8 cellular contexts compared by ENCODE assay signal in genomic region chr2:14904378-14904777, GRCh38.
DNase-seq lines count a peak whose midpoint lies in the region; ATAC-seq, FAIRE-seq and TF ChIP-seq lines count a peak whose summit lies in the region.
"Not testable (repeated sequence)": the region's sequence is repeated elsewhere in the genome, so short reads cannot be mapped to it uniquely, and the experiment has no call there.

No MANE protein-coding gene starts in this region.

- H3K9me2 ChIP-seq in Loucy (replicated peaks; ENCODE audit: low read depth, low read length) = not testable (repeated sequence)

- not testable (repeated sequence) for H3K4me2 ChIP-seq in Loucy (ENCODE audit: low read depth, low read length, poor library complexity, severe bottlenecking)

- H3K4me3 Mint-ChIP-seq in activated CD4-positive, alpha-beta memory T cell treated with anti-CD3 and anti-CD28 coated beads for 36 hours; activated T-cell treated with anti-CD3 and anti-CD28 coated beads, Interleukin-2, amount 50 U/mL, for 72 hours: not testable (repeated sequence)

- H3K4me3 ChIP-seq in Loucy (ENCODE audit: low read length, poor library complexity, severe bottlenecking); bronchial epithelial cell (ENCODE audit: low read depth, low read length): not testable (repeated sequence)

- in situ Hi-C loops in Caki2 (cut with HindIII; ENCODE audit: low pct_unique_long_range_greater_than_20kb, low sequenced_read_pairs) = not testable (repeated sequence)

- H3F3A ChIP-seq in Loucy (ENCODE audit: low read depth) = not testable (repeated sequence)

- H3K9ac ChIP-seq in Loucy (ENCODE audit: low read depth, low read length, poor library complexity, severe bottlenecking) = not testable (repeated sequence)

- POLR2A ChIA-PET in activated CD4-positive, alpha-beta memory T cell treated with anti-CD3 and anti-CD28 coated beads for 36 hours (lab: Charles Lee) = not testable (repeated sequence)

- not testable (repeated sequence) for H3K27me3 Mint-ChIP-seq in activated CD4-positive, alpha-beta memory T cell treated with anti-CD3 and anti-CD28 coated beads for 36 hours
- H3K27me3 Mint-ChIP-seq in activated T-cell treated with anti-CD3 and anti-CD28 coated beads, Interleukin-2, amount 50 U/mL, for 72 hours (ENCODE audit: low read depth) = peaks cover 18% of the 10 kb centered on the region

- H3K27me3 ChIP-seq in Loucy (ENCODE audit: insufficient read depth, low read length, poor library complexity, severe bottlenecking); bronchial epithelial cell (ENCODE audit: control insufficient read depth, insufficient read depth, low read length): not testable (repeated sequence)

- not testable (repeated sequence) for H3K4me1 Mint-ChIP-seq in activated CD4-positive, alpha-beta memory T cell treated with anti-CD3 and anti-CD28 coated beads for 36 hours (ENCODE audit: low read depth); activated T-cell treated with anti-CD3 and anti-CD28 coated beads, Interleukin-2, amount 50 U/mL, for 72 hours (ENCODE audit: low read depth)

- not testable (repeated sequence) for H3K36me3 ChIP-seq in Loucy (ENCODE audit: insufficient read depth, low read length); bronchial epithelial cell (ENCODE audit: control insufficient read depth, insufficient read depth, low read length)

- not testable (repeated sequence) for FAIRE-seq in bronchial epithelial cell (lab: Jason Lieb, UNC)

- not testable (repeated sequence) for H3K9me3 ChIP-seq in Loucy (ENCODE audit: insufficient read depth, low read depth, low read length)

- H3K9me3 Mint-ChIP-seq in activated CD4-positive, alpha-beta memory T cell treated with anti-CD3 and anti-CD28 coated beads for 36 hours; activated T-cell treated with anti-CD3 and anti-CD28 coated beads, Interleukin-2, amount 50 U/mL, for 72 hours: not testable (repeated sequence)

- not testable (repeated sequence) for H4K20me1 ChIP-seq in Loucy (ENCODE audit: insufficient read depth, low read length, poor library complexity, severe bottlenecking)

- TF ChIP-seq CTCF in Loucy (conservative IDR thresholded peaks at IDR 0.05; ENCODE audit: low read length); bronchial epithelial cell (IDR thresholded peaks at IDR 0.05; ENCODE audit: insufficient read depth, low read length, severe bottlenecking): not testable (repeated sequence)

- H3K4me1 ChIP-seq in Loucy (ENCODE audit: insufficient read depth, low read length, poor library complexity, severe bottlenecking) = not testable (repeated sequence)

- intact Hi-C loops in activated CD4-positive, alpha-beta memory T cell treated with anti-CD3 and anti-CD28 coated beads for 36 hours (cut with micrococcal nuclease) = loop anchor here (5.0 kb wide), 1 partner anchor 38 kb away; no protein-coding TSS in a partner anchor

- CTCF ChIA-PET in activated CD4-positive, alpha-beta memory T cell treated with anti-CD3 and anti-CD28 coated beads for 36 hours (lab: Charles Lee) = interaction anchor here (0.9 to 1.7 kb wide), 3 partner anchors 9 to 673 kb away, joined by 3 to 4 read pairs (median 3); no protein-coding TSS in a partner anchor

- H3K27ac Mint-ChIP-seq in activated CD4-positive, alpha-beta memory T cell treated with anti-CD3 and anti-CD28 coated beads for 36 hours; activated T-cell treated with anti-CD3 and anti-CD28 coated beads, Interleukin-2, amount 50 U/mL, for 72 hours: not testable (repeated sequence)

- ATAC-seq in activated T-cell treated with anti-CD3 and anti-CD28 coated beads, Interleukin-2, amount 50 U/mL, for 72 hours (replicated peaks in 1 of 2) = peak; percentile 73 to 76

- H2AFZ ChIP-seq in Loucy (ENCODE audit: low read length) = peak overlapping the region; percentile 38; the same call in 1 of the 2 replicates

- DNase-seq in Caki2 (ENCODE audit: low read depth) = peak; percentile 3
- DNase-seq in RKO (ENCODE audit: low spot score) = peak; percentile 76
- peak; percentile 8 for DNase-seq in activated CD4-positive, alpha-beta memory T cell treated with anti-CD3 and anti-CD28 coated beads for 36 hours
- peak in 1 of 2 donors; percentile 2 for DNase-seq in activated T-cell treated with anti-CD3 and anti-CD28 coated beads, Interleukin-2, amount 50 U/mL, for 72 hours
- peak; percentile 12 for DNase-seq in bronchial epithelial cell (ENCODE audit: low read depth)
- DNase-seq in kidney tubule cell (ENCODE audit: low spot score) = peak; percentile 26
- peak; percentile 1 to 3 for DNase-seq in stimulated activated CD4-positive, alpha-beta T cell treated with anti-CD3 and anti-CD28 coated beads, Interleukin-15, amount 100 ng/mL, for 48 hours (ENCODE audit: low read depth in 2 of 2)

- not testable (repeated sequence) for H3K79me2 ChIP-seq in Loucy (ENCODE audit: insufficient read depth, low read length)

- H3K36me3 Mint-ChIP-seq in activated CD4-positive, alpha-beta memory T cell treated with anti-CD3 and anti-CD28 coated beads for 36 hours; activated T-cell treated with anti-CD3 and anti-CD28 coated beads, Interleukin-2, amount 50 U/mL, for 72 hours (ENCODE audit: insufficient read depth in 2 of 2): not testable (repeated sequence)
